Comparison of ENCODE assay signal across 1 cellular context in the genomic region with DNA sequence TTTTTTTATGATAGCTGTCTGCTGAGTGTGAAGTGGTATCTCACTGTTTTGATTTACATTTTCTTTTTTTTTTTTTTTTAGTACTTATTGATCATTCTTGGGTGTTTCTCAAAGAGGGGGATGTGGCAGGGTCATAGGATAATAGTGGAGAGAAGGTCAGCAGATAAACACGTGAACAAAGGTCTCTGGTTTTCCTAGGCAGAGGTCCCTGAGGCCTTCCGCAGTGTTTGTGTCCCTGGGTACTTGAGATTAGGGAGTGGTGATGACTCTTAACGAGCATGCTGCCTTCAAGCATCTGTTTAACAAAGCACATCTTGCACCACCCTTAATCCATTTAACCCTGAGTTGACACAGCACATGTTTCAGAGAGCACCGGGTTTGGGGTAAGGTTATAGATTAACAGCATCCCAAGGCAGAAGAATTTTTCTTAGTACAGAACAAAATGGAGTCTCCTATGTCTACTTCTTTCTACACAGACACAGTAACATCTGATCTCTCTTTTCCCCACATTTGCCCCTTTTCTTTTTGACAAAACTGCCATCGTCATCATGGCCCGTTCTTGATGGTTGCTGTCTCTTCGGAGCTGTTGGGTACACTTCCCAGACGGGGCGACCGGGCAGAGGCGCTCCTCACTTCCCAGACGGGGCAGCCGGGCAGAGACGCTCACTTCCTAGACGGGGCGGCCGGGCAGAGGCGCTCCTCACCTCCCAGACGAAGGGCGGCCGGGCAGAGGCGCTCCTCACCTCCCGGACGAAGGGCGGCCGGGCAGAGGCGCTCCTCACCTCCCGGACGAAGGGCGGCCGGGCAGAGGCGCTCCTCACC.
TF ChIP-seq lines count a peak whose summit lies in the region.

No MANE protein-coding gene starts in this region.

TF ChIP-seq in HepG2, 621 proteins besides CTCF, POLR2A, EP300 and RAD21 (continued from another document):
- TF ChIP-seq NCOA2 (CRISPR knock-in tag; IDR thresholded peaks at IDR 0.05) (peak; percentile 35; the same call in 1 of the 2 replicates), TARDBP (CRISPR knock-in tag; IDR thresholded peaks at IDR 0.05) (0 out of 2 replicates have a peak, but pooled peaks have one; percentile 17), TCF7 (IDR thresholded peaks at IDR 0.05; ENCODE audit: low read depth) (0 out of 2 replicates have a peak, but pooled peaks have one; percentile 5), ARNTL (CRISPR knock-in tag; IDR thresholded peaks at IDR 0.05) (0 out of 2 replicates have a peak, but pooled peaks have one; percentile 37), PITX1 (CRISPR knock-in tag; IDR thresholded peaks at IDR 0.05) (peak; percentile 49; the same call in 1 of the 2 replicates), HDAC1 (CRISPR knock-in tag; IDR thresholded peaks at IDR 0.05) (0 out of 2 replicates have a peak, but pooled peaks have one; percentile 33), ONECUT2 (CRISPR knock-in tag; IDR thresholded peaks at IDR 0.05) (peak; percentile 30; the same call in 1 of the 2 replicates)
- TF ChIP-seq, protein P1, sequence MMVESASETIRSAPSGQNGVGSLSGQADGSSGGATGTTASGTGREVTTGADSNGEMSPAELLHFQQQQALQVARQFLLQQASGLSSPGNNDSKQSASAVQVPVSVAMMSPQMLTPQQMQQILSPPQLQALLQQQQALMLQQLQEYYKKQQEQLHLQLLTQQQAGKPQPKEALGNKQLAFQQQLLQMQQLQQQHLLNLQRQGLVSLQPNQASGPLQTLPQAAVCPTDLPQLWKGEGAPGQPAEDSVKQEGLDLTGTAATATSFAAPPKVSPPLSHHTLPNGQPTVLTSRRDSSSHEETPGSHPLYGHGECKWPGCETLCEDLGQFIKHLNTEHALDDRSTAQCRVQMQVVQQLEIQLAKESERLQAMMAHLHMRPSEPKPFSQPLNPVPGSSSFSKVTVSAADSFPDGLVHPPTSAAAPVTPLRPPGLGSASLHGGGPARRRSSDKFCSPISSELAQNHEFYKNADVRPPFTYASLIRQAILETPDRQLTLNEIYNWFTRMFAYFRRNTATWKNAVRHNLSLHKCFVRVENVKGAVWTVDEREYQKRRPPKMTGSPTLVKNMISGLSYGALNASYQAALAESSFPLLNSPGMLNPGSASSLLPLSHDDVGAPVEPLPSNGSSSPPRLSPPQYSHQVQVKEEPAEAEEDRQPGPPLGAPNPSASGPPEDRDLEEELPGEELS (CRISPR knock-in tag; IDR thresholded peaks at IDR 0.05) = peak; percentile 39
